ENCODE assay signal across 8 cellular contexts in the genomic region with DNA sequence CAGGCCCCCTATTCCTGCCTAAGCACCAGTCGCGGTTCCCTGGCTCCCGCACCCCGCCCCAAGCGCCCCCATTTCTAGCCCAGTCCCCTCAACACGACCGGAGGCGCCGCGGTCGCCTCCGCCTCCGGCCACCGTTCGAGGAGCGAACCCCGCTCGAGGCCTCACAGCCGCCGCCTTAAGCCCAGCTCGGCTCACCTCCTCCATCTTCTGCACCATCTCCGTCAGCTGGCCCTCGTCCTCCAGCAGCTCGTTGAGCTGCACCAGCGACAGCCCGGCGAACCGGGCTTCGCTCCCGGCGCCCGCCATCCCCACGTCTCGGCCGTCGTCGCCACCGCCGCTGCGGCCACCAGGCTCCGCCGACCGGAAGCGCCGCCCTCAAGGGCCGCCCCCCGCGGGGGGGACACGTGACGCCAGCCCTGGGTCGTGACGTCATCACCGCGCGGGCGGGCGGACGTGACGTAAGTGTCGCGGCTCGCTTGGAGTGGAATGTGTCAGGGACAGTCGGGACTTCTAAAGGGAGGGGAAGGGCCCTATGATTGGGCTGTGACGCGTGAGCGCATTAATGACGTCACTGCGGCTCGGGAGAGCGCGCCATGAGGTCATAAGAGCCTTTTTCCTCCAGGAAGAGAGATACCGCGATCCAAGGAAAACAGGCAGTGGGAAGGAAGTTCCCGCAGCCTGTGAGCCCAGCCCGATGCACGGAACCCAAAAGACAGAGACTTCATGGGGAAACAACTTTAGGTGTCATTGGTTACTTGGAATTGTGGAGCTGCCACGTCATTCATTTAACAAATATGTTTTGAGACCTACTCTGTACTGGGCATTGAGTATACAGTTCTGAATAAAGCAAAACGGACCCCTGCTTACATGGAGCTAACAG. TPM values are rescaled to one million over a fixed set of nuclear protein-coding genes. Genes with fewer than 3 reads are reported as not detected.
DNase-seq lines count a peak whose midpoint lies in the region; ATAC-seq and TF ChIP-seq lines count a peak whose summit lies in the region.

A gene with protein sequence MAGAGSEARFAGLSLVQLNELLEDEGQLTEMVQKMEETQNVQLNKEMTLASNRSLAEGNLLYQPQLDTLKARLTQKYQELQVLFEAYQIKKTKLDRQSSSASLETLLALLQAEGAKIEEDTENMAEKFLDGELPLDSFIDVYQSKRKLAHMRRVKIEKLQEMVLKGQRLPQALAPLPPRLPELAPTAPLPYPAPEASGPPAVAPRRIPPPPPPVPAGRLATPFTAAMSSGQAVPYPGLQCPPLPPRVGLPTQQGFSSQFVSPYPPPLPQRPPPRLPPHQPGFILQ (minus strand): TSS at position 368 of the 880 bp plus-strand sequence. CDS start 62 bp downstream, at position 306.

- H3K9ac ChIP-seq in colonic mucosa (ENCODE audit: low read depth in 2 of 2, low read length in 2 of 2): peak within 1 kb of the TSS; percentile 87 to 100

- H3K27ac Mint-ChIP-seq in activated CD4-positive, alpha-beta T cell treated with anti-CD3 and anti-CD28 coated beads, Interleukin-2, amount 10 ng/mL, durations not matched to agents 7 days and 5 days: peak within 1 kb of the TSS; percentile 95

- no peaks in the 10 kb centered on the region for H3K36me3 ChIP-seq in colonic mucosa

- peak within 1 kb of the TSS; percentile 91 for H3K4me3 Mint-ChIP-seq in activated CD4-positive, alpha-beta T cell treated with anti-CD3 and anti-CD28 coated beads, Interleukin-2, amount 10 ng/mL, durations not matched to agents 7 days and 5 days

- H3K9me3 ChIP-seq in colonic mucosa: no peaks in the 10 kb centered on the region

- DNase-seq in DMS79 treated with DMSO at 0.1 percent for 48 hours (lab: John Stamatoyannopoulos, UW): peak; percentile 42
- DNase-seq in HCEC 1CT: peak; percentile 78
- DNase-seq in NCI-H2196 treated with DMSO at 0.1 percent for 48 hours (lab: John Stamatoyannopoulos, UW; ENCODE audit: unreplicated experiment): peak; percentile 49
- DNase-seq in activated CD4-positive, alpha-beta T cell treated with anti-CD3 and anti-CD28 coated beads, Interleukin-2, amount 10 ng/mL, durations not matched to agents 7 days and 5 days: peak; percentile 87
- DNase-seq in colonic mucosa: peak; percentile 84
- DNase-seq in left kidney (ENCODE audit: low read depth, low spot score): peak; percentile 95
- peak; percentile 78 to 86 for DNase-seq in stimulated activated CD4-positive, alpha-beta T cell treated with anti-CD3 and anti-CD28 coated beads, Interleukin-1b, Interleukin-23, amount 100 ng/mL, for 4 hours (ENCODE audit: low read depth in 2 of 2)

- peaks cover 7% of the 10 kb centered on the region for H3K27me3 Mint-ChIP-seq in activated CD4-positive, alpha-beta T cell treated with anti-CD3 and anti-CD28 coated beads, Interleukin-2, amount 10 ng/mL, durations not matched to agents 7 days and 5 days

- peak within 1 kb of the TSS; percentile 53 for H3K4me3 ChIP-seq in colonic mucosa

- no peak for ATAC-seq in GM18868 (IDR thresholded peaks at IDR 0.05; ENCODE audit: unreplicated experiment)

- no peaks in the 10 kb centered on the region for H3K27me3 ChIP-seq in colonic mucosa

- H3K4me1 ChIP-seq in colonic mucosa: peaks cover 5% of the 10 kb centered on the region

- H3K9me3 Mint-ChIP-seq in activated CD4-positive, alpha-beta T cell treated with anti-CD3 and anti-CD28 coated beads, Interleukin-2, amount 10 ng/mL, durations not matched to agents 7 days and 5 days: peaks cover 6% of the 10 kb centered on the region

- H3K4me1 Mint-ChIP-seq in activated CD4-positive, alpha-beta T cell treated with anti-CD3 and anti-CD28 coated beads, Interleukin-2, amount 10 ng/mL, durations not matched to agents 7 days and 5 days: peaks cover 87% of the 10 kb centered on the region

- peak within 1 kb of the TSS; percentile 72 for H3K27ac ChIP-seq in colonic mucosa

- intact Hi-C loops in colonic mucosa (cut with DNase I): no loop called here

- peaks cover 27% of the 10 kb centered on the region for H3K36me3 Mint-ChIP-seq in activated CD4-positive, alpha-beta T cell treated with anti-CD3 and anti-CD28 coated beads, Interleukin-2, amount 10 ng/mL, durations not matched to agents 7 days and 5 days (ENCODE audit: low read depth)

- POLR2A ChIA-PET in activated CD4-positive, alpha-beta T cell treated with anti-CD3 and anti-CD28 coated beads, Interleukin-2, amount 10 ng/mL, durations not matched to agents 7 days and 5 days (lab: Charles Lee): no interaction called here

- CTCF ChIA-PET in activated CD4-positive, alpha-beta T cell treated with anti-CD3 and anti-CD28 coated beads, Interleukin-2, amount 10 ng/mL, durations not matched to agents 7 days and 5 days (lab: Charles Lee): interaction anchor here (0.9 to 1.4 kb wide), 4 partner anchors 10 to 35 kb away, joined by 3 to 4 read pairs (median 3); no protein-coding TSS in a partner anchor

- TF ChIP-seq CTCF in colonic mucosa (IDR thresholded peaks at IDR 0.05): no peak

RNA-seq across cellular contexts. Expression of the gene that starts here (rescaled TPM):
- total RNA-seq in activated CD4-positive, alpha-beta T cell treated with anti-CD3 and anti-CD28 coated beads, Interleukin-2, amount 10 ng/mL, durations not matched to agents 7 days and 5 days: 10 to 100 TPM; 23.0 to 23.7 TPM
- total RNA-seq in colonic mucosa: 10 to 100 TPM; 64.8 to 73.5 TPM

Comparison
In these comparisons a context has a peak if more than half of its experiments do, and no peak if none do; other contexts are left out.
1. DNase-seq: peak in every context shown above with its lines; median percentile 95 in left kidney; 87 in activated CD4-positive, alpha-beta T cell treated with anti-CD3 and anti-CD28 coated beads, Interleukin-2, amount 10 ng/mL, durations not matched to agents 7 days and 5 days; 84 in colonic mucosa; 82 in stimulated activated CD4-positive, alpha-beta T cell treated with anti-CD3 and anti-CD28 coated beads, Interleukin-1b, Interleukin-23, amount 100 ng/mL, for 4 hours; 78 in HCEC 1CT; 49 in NCI-H2196 treated with DMSO at 0.1 percent for 48 hours; 42 in DMS79 treated with DMSO at 0.1 percent for 48 hours.